Comparison of ENCODE assay signal across 1 cellular context in the genomic region with DNA sequence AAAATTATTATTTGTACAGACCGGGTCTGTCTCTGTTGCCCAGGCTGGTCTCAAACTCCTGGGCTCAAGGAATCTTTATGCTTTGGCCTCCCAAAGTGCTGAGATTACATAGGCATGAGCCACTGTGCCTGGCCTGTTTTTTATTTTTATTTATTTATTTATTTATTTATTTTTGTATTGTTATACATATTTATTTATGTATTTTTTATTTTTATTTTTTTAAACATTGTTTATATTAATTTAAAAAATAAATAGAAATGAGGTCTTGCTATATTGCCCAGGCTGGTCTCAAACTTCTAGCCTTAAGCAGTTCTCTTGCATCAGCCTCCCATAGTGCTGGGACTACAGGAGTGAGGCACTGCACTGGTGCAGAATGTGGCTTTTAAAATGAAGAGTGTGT.
TF ChIP-seq lines count a peak whose summit lies in the region.

No MANE protein-coding gene starts in this region.

TF ChIP-seq in endothelial cell of umbilical vein, 7 proteins besides CTCF, POLR2A, EP300 and RAD21 (continued from another document):
- TF ChIP-seq MYC (IDR thresholded peaks at IDR 0.05; ENCODE audit: low read depth, low read length): no peak
- TF ChIP-seq JUN (IDR thresholded peaks at IDR 0.05; ENCODE audit: borderline replicate concordance, insufficient read depth, insufficient read length, low read depth): no peak
- TF ChIP-seq FOS (IDR thresholded peaks at IDR 0.05; ENCODE audit: borderline replicate concordance, insufficient read depth, low read length): no peak
